ENCODE assay signal across 9 cellular contexts in genomic region chr4:38266616-38267015, GRCh38.
DNase-seq lines count a peak whose midpoint lies in the region; TF ChIP-seq lines count a peak whose summit lies in the region.
"Had no signal": no experiment of that assay in that cellular context is flagged by ENCODE, and none has a peak within 500 bp of the region (broad histone marks: within the 10 kb centered on the region; RNA-seq: fewer than 3 reads in every experiment).

No MANE protein-coding gene starts in this region.

- H3K4me3 Mint-ChIP-seq in osteocyte (ENCODE audit: unreplicated experiment), result no peak overlapping the region

- H3K4me1 Mint-ChIP-seq in osteocyte (ENCODE audit: unreplicated experiment), result no peaks in the 10 kb centered on the region

- POLR2A ChIA-PET in HEK293T (lab: Yijun Ruan, JAX), result no interaction called here

- DNase-seq in NCI-H2029 (lab: John Stamatoyannopoulos, UW), result peak; percentile 26
- DNase-seq in NCI-H2029 treated with DMSO at 0.1 percent for 48 hours (lab: John Stamatoyannopoulos, UW), result no peak
- DNase-seq in HK-2 (ENCODE audit: unreplicated experiment), result peak; percentile 7
- DNase-seq in dedifferentiated amniotic fluid mesenchymal stem cell (ENCODE audit: extremely low spot score), result peak; percentile 33
- peak; percentile 59 for DNase-seq in osteocyte (ENCODE audit: extremely low spot score, unreplicated experiment)
- DNase-seq in GM19240 (ENCODE audit: insufficient read length, low spot score), result no peak
- no peak for DNase-seq in HEK293T (ENCODE audit: extremely low spot score)
- no peak for DNase-seq in Kasumi-1 (lab: John Stamatoyannopoulos, UW)
- DNase-seq: NCI-H187 had no signal

- no peaks in the 10 kb centered on the region for H3K9me3 Mint-ChIP-seq in osteocyte (ENCODE audit: unreplicated experiment)

- TF ChIP-seq CTCF in osteocyte (IDR thresholded peaks at IDR 0.05), result no peak

- CTCF ChIA-PET in HEK293T (lab: Yijun Ruan, JAX), result no interaction called here

- peaks cover under 1% of the 10 kb centered on the region for H3K27me3 Mint-ChIP-seq in osteocyte (ENCODE audit: unreplicated experiment)

- no peak overlapping the region for H3K27ac Mint-ChIP-seq in osteocyte (ENCODE audit: unreplicated experiment)

- no peaks in the 10 kb centered on the region for H3K36me3 Mint-ChIP-seq in osteocyte (ENCODE audit: unreplicated experiment)

TF ChIP-seq in HEK293T, 16 proteins besides CTCF, POLR2A, EP300 and RAD21:
- no peak for TF ChIP-seq ELF4 (IDR thresholded peaks at IDR 0.05)
- no peak for TF ChIP-seq CTBP1 (IDR thresholded peaks at IDR 0.05; ENCODE audit: borderline replicate concordance)
- TF ChIP-seq PKNOX1 (IDR thresholded peaks at IDR 0.05), result no peak
- no peak for TF ChIP-seq L3MBTL2 (conservative IDR thresholded peaks at IDR 0.05)
- no peak for TF ChIP-seq BHLHE40 (IDR thresholded peaks at IDR 0.05; ENCODE audit: borderline replicate concordance)
- no peak for TF ChIP-seq NFRKB (IDR thresholded peaks at IDR 0.05)
- no peak for TF ChIP-seq FOXM1 (IDR thresholded peaks at IDR 0.05; ENCODE audit: borderline replicate concordance)
- no peak for TF ChIP-seq LEF1 (IDR thresholded peaks at IDR 0.05; ENCODE audit: borderline replicate concordance)
TF ChIP-seq in HEK293T: peak in this region for 0.

Comparison
In these comparisons a context has a peak if more than half of its experiments do, and no peak if none do; other contexts are left out.
1. DNase-seq: peak in NCI-H2029 (single experiment), HK-2 (single experiment), dedifferentiated amniotic fluid mesenchymal stem cell (single experiment) and osteocyte (single experiment); none in NCI-H2029 treated with DMSO at 0.1 percent for 48 hours (single experiment), GM19240 (single experiment), HEK293T (single experiment) and Kasumi-1 (0 of 2).